Comparison of ENCODE assay signal across 11 cellular contexts in the genomic region with DNA sequence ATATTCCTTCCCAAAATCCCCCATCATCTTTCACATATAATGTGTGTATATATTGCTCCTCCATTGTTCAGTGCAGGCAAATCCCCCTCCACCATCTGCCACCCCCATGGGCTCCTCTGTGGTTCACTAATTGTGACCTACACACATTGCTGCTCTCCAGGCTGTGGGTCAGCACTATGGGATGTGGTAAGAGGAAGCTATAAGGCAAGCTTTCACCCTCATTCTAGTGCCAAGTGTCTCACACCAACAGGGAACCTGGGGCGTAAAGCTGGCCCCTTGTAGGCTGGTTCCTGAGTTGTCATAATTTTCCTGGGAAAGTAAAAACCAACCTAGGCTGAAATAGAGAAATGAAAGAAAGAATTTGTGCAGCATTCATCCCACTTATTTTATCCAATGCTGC. TPM values are rescaled to one million over a fixed set of nuclear protein-coding genes. Genes with fewer than 3 reads are reported as not detected.
DNase-seq lines count a peak whose midpoint lies in the region; ATAC-seq and TF ChIP-seq lines count a peak whose summit lies in the region.
"Had no signal": no experiment of that assay in that cellular context is flagged by ENCODE, and none has a peak within 500 bp of the region (broad histone marks: within the 10 kb centered on the region; RNA-seq: fewer than 3 reads in every experiment).

No MANE protein-coding gene starts in this region.

- peaks cover 8% of the 10 kb centered on the region; the same call in 1 of the 2 replicates for H4K20me1 ChIP-seq in GM23248 (ENCODE audit: insufficient read depth)

- DNase-seq in AG04450 (ENCODE audit: low read depth, low spot score) (no peak), GM23248 (no peak), memory B cell (ENCODE audit: low spot score in 2 of 2) (no peak), AG08395 (ENCODE audit: low spot score) (no peak)
- no peak for DNase-seq in stimulated activated CD8-positive, alpha-beta memory T cell treated with anti-CD3 and anti-CD28 coated beads, Interleukin-4, amount 100 ng/mL, for 48 hours
- DNase-seq: NCI-H748 treated with DMSO at 0.1 percent for 48 hours, T1000 had no signal

- POLR2A ChIA-PET in AG04450 (lab: Yijun Ruan, JAX): no interaction called here

- peak overlapping the region; percentile 19 for H3K4me2 ChIP-seq in GM23248 (ENCODE audit: unreplicated experiment)

- H3K9me3 Mint-ChIP-seq in activated naive CD8-positive, alpha-beta T cell (ENCODE audit: low read depth): no peaks in the 10 kb centered on the region
- no peaks in the 10 kb centered on the region for H3K9me3 Mint-ChIP-seq in memory B cell

- no peaks in the 10 kb centered on the region for H3K27me3 Mint-ChIP-seq in activated naive CD8-positive, alpha-beta T cell
- H3K27me3 Mint-ChIP-seq in memory B cell: no peaks in the 10 kb centered on the region

- CTCF ChIA-PET in AG04450 (lab: Charles Lee): interaction anchor here (0.6 kb wide), 1 partner anchor 112 kb away, joined by 3 read pairs; no protein-coding TSS in a partner anchor

- no peaks in the 10 kb centered on the region for H3K9me2 ChIP-seq in GM23248 (ENCODE audit: insufficient read depth)

- H3K4me3 ChIP-seq in AG04450 (ENCODE audit: low read depth, low read length): no peak overlapping the region
- no peak overlapping the region for H3K4me3 ChIP-seq in GM23248
- H3K4me3 ChIP-seq: tibial nerve had no signal

- H3K27me3 ChIP-seq in AG04450 (ENCODE audit: control insufficient read depth, insufficient read depth, low read length) (no peaks in the 10 kb centered on the region), GM23248 (replicated peaks; ENCODE audit: insufficient read depth) (no peaks in the 10 kb centered on the region)
- H3K27me3 ChIP-seq: tibial nerve had no signal

- peak overlapping the region; percentile 37 for H3K27ac Mint-ChIP-seq in activated naive CD8-positive, alpha-beta T cell
- peak overlapping the region; percentile 75 for H3K27ac Mint-ChIP-seq in memory B cell

- peaks cover 100% of the 10 kb centered on the region for H3K79me2 ChIP-seq in GM23248 (ENCODE audit: insufficient read depth)

- H3F3A ChIP-seq in GM23248 (ENCODE audit: insufficient read depth): peaks cover 22% of the 10 kb centered on the region

- ATAC-seq in memory B cell (ENCODE audit: low read depth): no peak
- ATAC-seq in GM21360 (IDR thresholded peaks at IDR 0.05; ENCODE audit: unreplicated experiment): no peak
- ATAC-seq in GM18520 (IDR thresholded peaks at IDR 0.05; ENCODE audit: unreplicated experiment): no peak

- H3K36me3 ChIP-seq in GM23248 (ENCODE audit: low read depth): peaks cover 4% of the 10 kb centered on the region; the same call in 1 of the 2 replicates

- H3K4me1 ChIP-seq in GM23248 (ENCODE audit: insufficient read depth): peaks cover 43% of the 10 kb centered on the region

- peak overlapping the region; percentile 4 for H3K27ac ChIP-seq in AG04450 (ENCODE audit: low read depth, low read length)
- peak overlapping the region; percentile 31 for H3K27ac ChIP-seq in GM23248

- peak overlapping the region; percentile 30 for H3K4me3 Mint-ChIP-seq in activated naive CD8-positive, alpha-beta T cell
- H3K4me3 Mint-ChIP-seq in memory B cell: no peak overlapping the region

- in situ Hi-C loops in GM23248 (cut with MboI): no loop called here

- H3K4me1 Mint-ChIP-seq in activated naive CD8-positive, alpha-beta T cell (ENCODE audit: low read depth): peaks cover 88% of the 10 kb centered on the region
- peaks cover 49% of the 10 kb centered on the region for H3K4me1 Mint-ChIP-seq in memory B cell

- no peak overlapping the region for H2AFZ ChIP-seq in GM23248

- H3K9me3 ChIP-seq in AG04450 (ENCODE audit: control insufficient read depth, insufficient read depth, low read length) (no peaks in the 10 kb centered on the region), GM23248 (ENCODE audit: low read depth) (no peaks in the 10 kb centered on the region)
- H3K9me3 ChIP-seq: tibial nerve had no signal

- no peak overlapping the region for H3K9ac ChIP-seq in GM23248

- WGBS in GM23248 (ENCODE audit: low coverage in 1 of 2, low lambda C conversion rate in 2 of 2, missing lambda C conversion rate in 2 of 2), 2 experiments: 88 to 96% methylated on average over 1 of the region's 1 CpG

- no peak for TF ChIP-seq CTCF in AG04450 (IDR thresholded peaks at IDR 0.05; ENCODE audit: low read depth, low read length)

- peaks cover 7% of the 10 kb centered on the region for H3K36me3 Mint-ChIP-seq in activated naive CD8-positive, alpha-beta T cell
- peaks cover 14% of the 10 kb centered on the region for H3K36me3 Mint-ChIP-seq in memory B cell

RNA-seq across cellular contexts. Expression of a gene that starts 16.8 kb away (rescaled TPM):
- polyA plus RNA-seq in AG04450 (2011; rRNA removed) (579 and 685 TPM in 2 replicates), GM23248 (2016; fragmentation: Nextera tagmentation; extraction: Ambion mirVana) (844 and 887 TPM in 2 replicates)
- polyA minus RNA-seq in AG04450 (2011; rRNA and poly(A)+ RNA removed): 267 and 279 TPM in 2 replicates
- total RNA-seq in GM23248 (2014; rRNA removed; shearing (Covaris generic)): 150 and 162 TPM in 2 replicates

RNA-seq across cellular contexts. Expression of a gene that starts 47.1 kb away (rescaled TPM):
- polyA plus RNA-seq in AG04450 (2011; rRNA removed) (2.0 and 2.1 TPM in 2 replicates), GM23248 (2016; fragmentation: Nextera tagmentation; extraction: Ambion mirVana) (4.1 and 4.2 TPM in 2 replicates)
- polyA minus RNA-seq in AG04450 (2011; rRNA and poly(A)+ RNA removed): 0.48 and 0.55 TPM in 2 replicates
- total RNA-seq in GM23248 (2014; rRNA removed; shearing (Covaris generic)): 4.9 and 5.5 TPM in 2 replicates
